1 cellular context compared by ENCODE assay signal in genomic region chr21:29076731-29077640, GRCh38.
TF ChIP-seq lines count a peak whose summit lies in the region.

No MANE protein-coding gene starts in this region.

TF ChIP-seq in HepG2, 621 proteins besides CTCF, POLR2A, EP300 and RAD21:
- TF ChIP-seq NFYB (CRISPR knock-in tag; IDR thresholded peaks at IDR 0.05) (peak; percentile 76), ZMYM4 (CRISPR knock-in tag; IDR thresholded peaks at IDR 0.05) (0 out of 2 replicates have a peak, but pooled peaks have one; percentile 36), NFYC (CRISPR knock-in tag; IDR thresholded peaks at IDR 0.05) (peak; percentile 70), ZBTB38 (CRISPR knock-in tag; IDR thresholded peaks at IDR 0.05) (0 out of 2 replicates have a peak, but pooled peaks have one; percentile 22)
